9 cellular contexts compared by ENCODE assay signal in genomic region chr2:37635359-37636208, GRCh38. TPM values are rescaled to one million over a fixed set of nuclear protein-coding genes. Genes with fewer than 3 reads are reported as not detected.
DNase-seq lines count a peak whose midpoint lies in the region; ATAC-seq and TF ChIP-seq lines count a peak whose summit lies in the region.
"Had no signal": no experiment of that assay in that cellular context is flagged by ENCODE, and none has a peak within 500 bp of the region (broad histone marks: within the 10 kb centered on the region; RNA-seq: fewer than 3 reads in every experiment).

No MANE protein-coding gene starts in this region.

- DNase-seq in SKM-1 treated with dmso at 0.1 percent for 144 hours (lab: John Stamatoyannopoulos, UW; ENCODE audit: unreplicated experiment) (peak; percentile 95), chondrocyte (ENCODE audit: low spot score) (no peak), nephron progenitor cell (no peak), A172 (ENCODE audit: low spot score) (no peak)
- DNase-seq in activated naive CD8-positive, alpha-beta T cell treated with anti-CD3 and anti-CD28 coated beads, Interleukin-2, amount 10 ng/mL, durations not matched to agents 7 days and 5 days, result no peak
- peak in 9 of 10 donors; percentile 46 to 84 (median 58) for DNase-seq in naive thymus-derived CD8-positive, alpha-beta T cell
- DNase-seq: pancreas had no signal

- POLR2A ChIA-PET in activated naive CD8-positive, alpha-beta T cell treated with anti-CD3 and anti-CD28 coated beads, Interleukin-2, amount 10 ng/mL, durations not matched to agents 7 days and 5 days (lab: Charles Lee), result no interaction called here
- POLR2A ChIA-PET in naive thymus-derived CD8-positive, alpha-beta T cell (lab: Charles Lee), result interaction anchor here (0.7 to 1.7 kb wide), 5 partner anchors 10 to 86 kb away, joined by 3 to 4 read pairs (median 3); no protein-coding TSS in a partner anchor

- H3K36me3 Mint-ChIP-seq in activated naive CD8-positive, alpha-beta T cell treated with anti-CD3 and anti-CD28 coated beads, Interleukin-2, amount 10 ng/mL, durations not matched to agents 7 days and 5 days, result peaks cover 2% of the 10 kb centered on the region
- no peaks in the 10 kb centered on the region for H3K36me3 Mint-ChIP-seq in naive thymus-derived CD8-positive, alpha-beta T cell
- H3K36me3 Mint-ChIP-seq in chondrocyte (ENCODE audit: low read depth) (no peaks in the 10 kb centered on the region), nephron progenitor cell (ENCODE audit: low read depth) (no peaks in the 10 kb centered on the region)

- no peaks in the 10 kb centered on the region for H3K27me3 Mint-ChIP-seq in activated naive CD8-positive, alpha-beta T cell treated with anti-CD3 and anti-CD28 coated beads, Interleukin-2, amount 10 ng/mL, durations not matched to agents 7 days and 5 days
- no peaks in the 10 kb centered on the region for H3K27me3 Mint-ChIP-seq in naive thymus-derived CD8-positive, alpha-beta T cell
- H3K27me3 Mint-ChIP-seq in chondrocyte (ENCODE audit: low read depth), result no peaks in the 10 kb centered on the region
- peaks cover 3% of the 10 kb centered on the region for H3K27me3 Mint-ChIP-seq in nephron progenitor cell (ENCODE audit: low read depth, poor library complexity)

- peak overlapping the region; percentile 43 for H3K4me3 Mint-ChIP-seq in activated naive CD8-positive, alpha-beta T cell treated with anti-CD3 and anti-CD28 coated beads, Interleukin-2, amount 10 ng/mL, durations not matched to agents 7 days and 5 days
- H3K4me3 Mint-ChIP-seq in naive thymus-derived CD8-positive, alpha-beta T cell, result peak overlapping the region; percentile 22 to 68 (median 54)
- H3K4me3 Mint-ChIP-seq in chondrocyte (ENCODE audit: unreplicated experiment) (no peak overlapping the region), nephron progenitor cell (no peak overlapping the region)

- peaks cover 35% of the 10 kb centered on the region for H3K4me1 Mint-ChIP-seq in activated naive CD8-positive, alpha-beta T cell treated with anti-CD3 and anti-CD28 coated beads, Interleukin-2, amount 10 ng/mL, durations not matched to agents 7 days and 5 days
- H3K4me1 Mint-ChIP-seq in naive thymus-derived CD8-positive, alpha-beta T cell, result peaks cover 35 to 76% (median 62%) of the 10 kb centered on the region in 4 donors
- H3K4me1 Mint-ChIP-seq in chondrocyte (ENCODE audit: low read depth) (peaks cover 18% of the 10 kb centered on the region), nephron progenitor cell (no peaks in the 10 kb centered on the region)

- no peaks in the 10 kb centered on the region for H3K9me3 Mint-ChIP-seq in activated naive CD8-positive, alpha-beta T cell treated with anti-CD3 and anti-CD28 coated beads, Interleukin-2, amount 10 ng/mL, durations not matched to agents 7 days and 5 days
- no peaks in the 10 kb centered on the region for H3K9me3 Mint-ChIP-seq in naive thymus-derived CD8-positive, alpha-beta T cell
- H3K9me3 Mint-ChIP-seq in chondrocyte (ENCODE audit: low read depth) (no peaks in the 10 kb centered on the region), nephron progenitor cell (no peaks in the 10 kb centered on the region)

- peak overlapping the region; percentile 83 for H3K27ac Mint-ChIP-seq in activated naive CD8-positive, alpha-beta T cell treated with anti-CD3 and anti-CD28 coated beads, Interleukin-2, amount 10 ng/mL, durations not matched to agents 7 days and 5 days
- H3K27ac Mint-ChIP-seq in naive thymus-derived CD8-positive, alpha-beta T cell, result peak overlapping the region; percentile 87 to 96 (median 93)
- H3K27ac Mint-ChIP-seq in chondrocyte (ENCODE audit: unreplicated experiment) (no peak overlapping the region), nephron progenitor cell (no peak overlapping the region)

- ATAC-seq in GM18511 (IDR thresholded peaks at IDR 0.05; ENCODE audit: unreplicated experiment), result peak; percentile 87
- ATAC-seq in HG02884 (IDR thresholded peaks at IDR 0.05; ENCODE audit: unreplicated experiment), result peak; percentile 82
- ATAC-seq in activated naive CD8-positive, alpha-beta T cell treated with anti-CD3 and anti-CD28 coated beads, Interleukin-2, amount 10 ng/mL, durations not matched to agents 7 days and 5 days (ENCODE audit: low read depth), result peak; percentile 91
- ATAC-seq in naive thymus-derived CD8-positive, alpha-beta T cell, result peak; percentile 92 to 94

- TF ChIP-seq CTCF in chondrocyte (IDR thresholded peaks at IDR 0.05), result no peak
- TF ChIP-seq CTCF in nephron progenitor cell (IDR thresholded peaks at IDR 0.05), result no peak

RNA-seq across cellular contexts. Expression of gene CDC42EP3, which starts 35.9 kb away (rescaled TPM):
- 10 to 100 TPM; 39.5 to 40.1 TPM for total RNA-seq in activated naive CD8-positive, alpha-beta T cell treated with anti-CD3 and anti-CD28 coated beads, Interleukin-2, amount 10 ng/mL, durations not matched to agents 7 days and 5 days
- 10 to 100 TPM; 28.4 to 32.3 TPM for total RNA-seq in naive thymus-derived CD8-positive, alpha-beta T cell
- polyA plus RNA-seq in naive thymus-derived CD8-positive, alpha-beta T cell, result 10 to 100 TPM; 47.9 to 68.5 (median 52.6) TPM
- 60.3 to 97.8 TPM (median 91.2 TPM) in 3 replicates for total RNA-seq in chondrocyte
- 66.8 and 71.5 TPM in 2 replicates for total RNA-seq in A172 (2014; rRNA removed; shearing (Covaris generic))

Comparison
In these comparisons a context has a peak if more than half of its experiments do, and no peak if none do; other contexts are left out.
1. DNase-seq: peak in SKM-1 treated with dmso at 0.1 percent for 144 hours (single experiment) and naive thymus-derived CD8-positive, alpha-beta T cell (9 of 10); none in activated naive CD8-positive, alpha-beta T cell treated with anti-CD3 and anti-CD28 coated beads, Interleukin-2, amount 10 ng/mL, durations not matched to agents 7 days and 5 days (single experiment), chondrocyte (single experiment), nephron progenitor cell (single experiment) and A172 (single experiment).
2. H3K27ac Mint-ChIP-seq: peak in activated naive CD8-positive, alpha-beta T cell treated with anti-CD3 and anti-CD28 coated beads, Interleukin-2, amount 10 ng/mL, durations not matched to agents 7 days and 5 days (single experiment) and naive thymus-derived CD8-positive, alpha-beta T cell (10 of 10); none in chondrocyte (single experiment) and nephron progenitor cell (single experiment).
3. H3K4me3 Mint-ChIP-seq: peak in activated naive CD8-positive, alpha-beta T cell treated with anti-CD3 and anti-CD28 coated beads, Interleukin-2, amount 10 ng/mL, durations not matched to agents 7 days and 5 days (single experiment) and naive thymus-derived CD8-positive, alpha-beta T cell (10 of 10); none in chondrocyte (single experiment) and nephron progenitor cell (single experiment).
4. Peak in every context shown above with its lines, with median percentiles within 50 percentile points of each other: ATAC-seq.